Comparison of ENCODE assay signal across 8 cellular contexts in the genomic region with DNA sequence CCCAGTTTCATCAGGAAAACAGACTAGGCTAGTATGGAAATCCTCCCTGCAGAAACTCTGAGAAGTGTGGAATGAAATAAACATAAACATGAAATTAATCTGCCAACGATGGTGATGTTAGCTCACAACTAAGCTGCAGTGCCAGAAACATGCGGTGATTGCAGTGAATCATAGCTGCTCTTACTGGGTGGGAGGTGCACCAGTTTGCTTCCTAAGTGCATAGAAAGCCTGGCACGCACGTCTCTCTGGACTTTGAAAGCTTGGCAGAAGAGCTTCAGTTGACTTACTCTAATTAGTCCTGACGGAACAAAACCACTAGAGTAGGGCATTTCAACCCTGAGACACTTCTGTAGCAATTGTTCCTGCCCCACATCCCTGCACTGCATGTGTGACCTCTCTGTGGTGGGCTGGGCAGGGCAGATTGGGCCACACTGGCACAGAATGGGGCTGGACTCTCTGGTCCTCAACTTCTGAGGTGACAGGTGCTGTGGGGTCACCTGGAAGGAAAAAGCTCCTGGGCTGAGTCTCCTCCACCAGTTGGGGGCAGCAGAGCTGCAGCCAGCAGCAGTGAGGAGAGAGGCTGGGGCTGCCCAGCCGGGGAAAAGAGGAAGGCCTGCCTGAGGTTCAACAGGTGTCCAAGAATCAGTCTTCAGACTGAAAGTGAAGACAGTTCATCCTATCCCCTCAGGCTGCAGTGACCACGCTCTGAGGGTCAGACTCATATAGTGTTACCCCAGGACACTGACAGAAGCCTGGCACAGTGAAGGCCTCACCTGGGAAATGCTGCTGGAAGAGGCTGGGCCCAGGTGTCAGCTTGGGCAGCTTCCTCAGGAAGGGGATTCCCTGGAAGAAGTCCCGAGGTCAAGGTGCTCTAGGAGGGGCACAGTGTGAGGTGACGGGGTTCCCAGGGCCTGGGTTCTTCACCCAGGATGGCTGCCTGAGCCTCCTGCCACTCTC. TPM values are rescaled to one million over a fixed set of nuclear protein-coding genes. Genes with fewer than 3 reads are reported as not detected.
DNase-seq lines count a peak whose midpoint lies in the region; ATAC-seq and TF ChIP-seq lines count a peak whose summit lies in the region.

No MANE protein-coding gene starts in this region.

- H2BK15ac ChIP-seq in H9 (ENCODE audit: low read depth, low read length) = no peak overlapping the region

- no CpG with 5 or more reads among the region's 9 CpGs for WGBS in H9 (ENCODE audit: extremely low coverage, insufficient read length, low lambda C conversion rate)

- DNase-seq in NCI-H146 (lab: John Stamatoyannopoulos, UW) = peak; percentile 23
- DNase-seq in NCI-H146 treated with DMSO at 0.1 percent for 48 hours (lab: John Stamatoyannopoulos, UW; ENCODE audit: unreplicated experiment) = no peak
- peak; percentile 67 for DNase-seq in H9
- peak; percentile 72 for DNase-seq in WERI-Rb-1
- DNase-seq in kidney tubule cell (ENCODE audit: low spot score) = peak; percentile 42
- DNase-seq in COLO829 (ENCODE audit: low spot score) = no peak

- TF ChIP-seq CTCF in H9 (conservative IDR thresholded peaks at IDR 0.05) = peak; percentile 73
- peak; percentile 80 for TF ChIP-seq CTCF in WERI-Rb-1 (IDR thresholded peaks at IDR 0.05; ENCODE audit: low read depth, low read length)

- no peak overlapping the region for H3K4me2 ChIP-seq in H9 (ENCODE audit: insufficient read depth, insufficient read length, low read length)

- H3K23ac ChIP-seq in H9 (ENCODE audit: insufficient read length, low read depth, low read length) = no peak overlapping the region

- H3K27me3 ChIP-seq in H9 (ENCODE audit: insufficient read depth, low read length) (peaks cover 14% of the 10 kb centered on the region; the same call in 1 of the 2 replicates), WERI-Rb-1 (ENCODE audit: insufficient read depth, low read depth, severe bottlenecking) (no peaks in the 10 kb centered on the region)

- H3K36me3 ChIP-seq in WERI-Rb-1 = no peaks in the 10 kb centered on the region

- ATAC-seq in GM21447 (IDR thresholded peaks at IDR 0.05; ENCODE audit: unreplicated experiment) (no peak), GM19463 (IDR thresholded peaks at IDR 0.05; ENCODE audit: unreplicated experiment) (no peak)

- H4K91ac ChIP-seq in H9 (ENCODE audit: insufficient read length, low read depth, low read length) = no peak overlapping the region

- H3K4me3 Mint-ChIP-seq in H9 = no peak overlapping the region

- no peak overlapping the region for H2AFZ ChIP-seq in H9 (ENCODE audit: low read length)

- no peak overlapping the region for H2BK5ac ChIP-seq in H9 (ENCODE audit: insufficient read length, low read length)

- H3K23me2 ChIP-seq in H9 (ENCODE audit: insufficient read length, low read depth, low read length, poor library complexity, severe bottlenecking) = no peaks in the 10 kb centered on the region

- H3K4me1 Mint-ChIP-seq in H9 = no peaks in the 10 kb centered on the region

- no peak overlapping the region for H2AK5ac ChIP-seq in H9 (ENCODE audit: insufficient read length, low read length)

- H3K27ac ChIP-seq in H9 (ENCODE audit: insufficient read length, low read depth, low read length) = no peak overlapping the region
- no peak overlapping the region for H3K27ac ChIP-seq in WERI-Rb-1

- no peak overlapping the region; a peak in 1 of 7 replicates for H3K27ac Mint-ChIP-seq in H9

- H3K56ac ChIP-seq in H9 (ENCODE audit: insufficient read length, low read depth, low read length) = no peak overlapping the region

- H4K5ac ChIP-seq in H9 (ENCODE audit: insufficient read length, low read depth, low read length) = no peak overlapping the region

- no peaks in the 10 kb centered on the region for H3K4me1 ChIP-seq in H9 (ENCODE audit: insufficient read depth, low read length)

- H3K9me3 Mint-ChIP-seq in H9 = peaks cover 3 to 10% of the 10 kb centered on the region in 2 experiments; a peak in 4 of 5 replicates

- H2BK120ac ChIP-seq in H9 (ENCODE audit: low read depth, low read length, poor library complexity, severe bottlenecking) = no peak overlapping the region

- no peak overlapping the region for H3T11ph ChIP-seq in H9 (ENCODE audit: low read length)

- H2BK20ac ChIP-seq in H9 (ENCODE audit: low read depth, low read length, poor library complexity, severe bottlenecking) = no peak overlapping the region

- H3K36me3 Mint-ChIP-seq in H9 (ENCODE audit: insufficient read depth in 1 of 3, low read depth in 3 of 3) = no peaks in the 10 kb centered on the region

- no peak overlapping the region for H3K4ac ChIP-seq in H9 (ENCODE audit: low read depth, low read length)

- no peak overlapping the region for H3K4me3 ChIP-seq in WERI-Rb-1 (ENCODE audit: low read depth, low read length)

- H3K9ac ChIP-seq in H9 (ENCODE audit: extremely low read depth, insufficient read length, low read length) = no peak overlapping the region

- H4K8ac ChIP-seq in H9 (replicated peaks; ENCODE audit: insufficient read length, low read depth, low read length) = no peak overlapping the region

- H3K79me2 ChIP-seq in H9 (ENCODE audit: insufficient read depth, low read length) = no peaks in the 10 kb centered on the region

- no peak overlapping the region for H2BK12ac ChIP-seq in H9 (ENCODE audit: insufficient read length, low read depth, low read length)

- no peaks in the 10 kb centered on the region for H4K20me1 ChIP-seq in H9 (ENCODE audit: control insufficient read depth, insufficient read depth, insufficient read length)

- H3K79me1 ChIP-seq in H9 (ENCODE audit: insufficient read depth, low read depth, low read length, poor library complexity, severe bottlenecking) = no peaks in the 10 kb centered on the region

- H3K14ac ChIP-seq in H9 (ENCODE audit: insufficient read depth, low read length) = no peak overlapping the region; the same call in 1 of the 2 replicates

- no peak overlapping the region for H3K18ac ChIP-seq in H9 (ENCODE audit: insufficient read length, low read depth, low read length)

- H3K27me3 Mint-ChIP-seq in H9 (ENCODE audit: low read depth) = peaks cover 96% of the 10 kb centered on the region

- H3K9me3 ChIP-seq in H9 (ENCODE audit: control insufficient read depth, low read depth, low read length) = no peaks in the 10 kb centered on the region
- H3K9me3 ChIP-seq in WERI-Rb-1 (ENCODE audit: severe bottlenecking) = no peaks in the 10 kb centered on the region

RNA-seq across cellular contexts. Expression of gene GGTLC2, which starts 40.5 kb away (rescaled TPM):
- not detected in 2 replicates for total RNA-seq in H9 (2021)

Comparison
In these comparisons a context has a peak if more than half of its experiments do, and no peak if none do; other contexts are left out.
1. DNase-seq: peak in NCI-H146 (single experiment), H9 (single experiment), WERI-Rb-1 (single experiment) and kidney tubule cell (single experiment); none in NCI-H146 treated with DMSO at 0.1 percent for 48 hours (single experiment) and COLO829 (single experiment).